Comparison of ENCODE assay signal across 9 cellular contexts in genomic region chr6:41713161-41713649, GRCh38. TPM values are rescaled to one million over a fixed set of nuclear protein-coding genes. Genes with fewer than 3 reads are reported as not detected.
DNase-seq lines count a peak whose midpoint lies in the region; ATAC-seq and TF ChIP-seq lines count a peak whose summit lies in the region.
"Had no signal": no experiment of that assay in that cellular context is flagged by ENCODE, and none has a peak within 500 bp of the region (broad histone marks: within the 10 kb centered on the region; RNA-seq: fewer than 3 reads in every experiment).

No MANE protein-coding gene starts in this region.

- H3K27me3 Mint-ChIP-seq in osteocyte (ENCODE audit: unreplicated experiment), result no peaks in the 10 kb centered on the region

- peaks cover 33% of the 10 kb centered on the region for H3K4me1 Mint-ChIP-seq in osteocyte (ENCODE audit: unreplicated experiment)

- H3K4me3 ChIP-seq in coronary artery, result peak overlapping the region; percentile 3

- H3K36me3 Mint-ChIP-seq in osteocyte (ENCODE audit: unreplicated experiment), result peaks cover 5% of the 10 kb centered on the region

- TF ChIP-seq POLR2A in GM19193 (IDR thresholded peaks at IDR 0.05; ENCODE audit: extremely low read depth, insufficient read depth, insufficient read length), result peak; percentile 6

- peak; percentile 97 for DNase-seq in M059J (ENCODE audit: low read depth)
- DNase-seq in coronary artery (ENCODE audit: low spot score), result no peak
- DNase-seq in omental fat pad (ENCODE audit: low spot score), result no peak
- no peak for DNase-seq in osteocyte (ENCODE audit: extremely low spot score, unreplicated experiment)
- no peak for DNase-seq in NCI-H526 (lab: John Stamatoyannopoulos, UW)

- peak overlapping the region; percentile 80 to 83 for H3K27ac ChIP-seq in coronary artery

- H3K4me3 Mint-ChIP-seq in osteocyte (ENCODE audit: unreplicated experiment), result no peak overlapping the region

- TF ChIP-seq CTCF in coronary artery (IDR thresholded peaks at IDR 0.05) (no peak), omental fat pad (IDR thresholded peaks at IDR 0.05) (no peak), osteocyte (IDR thresholded peaks at IDR 0.05) (no peak)

- ATAC-seq in omental fat pad (ENCODE audit: low FRiP score), result peak; percentile 86
- ATAC-seq in HG02623 (IDR thresholded peaks at IDR 0.05; ENCODE audit: unreplicated experiment), result no peak
- no peak for ATAC-seq in HG03354 (IDR thresholded peaks at IDR 0.05; ENCODE audit: poor library complexity, severe bottlenecking, unreplicated experiment)

- H3K9me3 Mint-ChIP-seq in osteocyte (ENCODE audit: unreplicated experiment), result no peaks in the 10 kb centered on the region

- no peak overlapping the region for H3K27ac Mint-ChIP-seq in osteocyte (ENCODE audit: unreplicated experiment)

RNA-seq across cellular contexts. Expression of gene TFEB, which starts 22.2 kb away (rescaled TPM):
- 6.1 and 7.2 TPM in 2 replicates for total RNA-seq in M059J (2014; rRNA removed; shearing (Covaris generic))
- total RNA-seq in omental fat pad (10 to 100 TPM in 3 of 4 donors, 1 to 10 TPM in 1; 7.1 to 24.4 (median 14.5) TPM), osteocyte (8.9 and 11.1 TPM in 2 replicates)

RNA-seq across cellular contexts. Expression of gene PGC, which starts 34.0 kb away (rescaled TPM):
- total RNA-seq in M059J (2014; rRNA removed; shearing (Covaris generic)), result not detected in 2 replicates
- total RNA-seq in omental fat pad, result not detected
- total RNA-seq in osteocyte, result not detected in 2 replicates
- total RNA-seq: endothelial cell of umbilical vein had no signal
